Comparison of ENCODE assay signal across 7 cellular contexts in the genomic region with DNA sequence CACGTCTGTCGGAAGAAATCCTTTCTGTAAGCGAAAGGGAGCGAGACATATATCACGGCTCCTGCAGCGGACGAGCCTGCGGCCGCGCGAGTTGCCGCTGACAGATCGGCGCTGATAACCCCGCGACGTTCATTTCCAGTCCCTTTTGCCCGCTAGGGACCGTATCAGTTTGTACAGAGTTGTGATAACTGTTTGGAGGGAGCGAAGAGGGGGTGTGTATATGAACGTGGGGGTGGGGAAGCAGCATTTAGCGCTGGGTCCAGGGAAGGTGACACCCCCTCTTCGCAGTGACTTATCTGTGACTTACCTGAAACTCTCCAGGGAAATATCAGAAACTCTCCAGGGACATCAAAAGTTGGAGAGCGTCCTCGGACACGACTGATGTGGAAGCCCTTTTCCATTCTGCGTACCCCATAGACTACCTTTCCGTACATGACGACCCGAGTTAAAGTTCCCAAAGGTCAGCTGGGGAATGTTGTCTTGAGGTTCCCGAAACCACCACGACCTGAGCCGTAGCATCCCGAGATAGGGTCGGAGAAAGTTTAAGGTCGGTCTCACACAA. TPM values are rescaled to one million over a fixed set of nuclear protein-coding genes. Genes with fewer than 3 reads are reported as not detected.
DNase-seq lines count a peak whose midpoint lies in the region; ATAC-seq and TF ChIP-seq lines count a peak whose summit lies in the region.

No MANE protein-coding gene starts in this region.

- no CpG with 5 or more reads among the region's 36 CpGs for WGBS in trophoblast cell (ENCODE audit: extremely low coverage, insufficient coverage, insufficient read length)

- no peak overlapping the region for H2AK5ac ChIP-seq in trophoblast cell (ENCODE audit: low read length)

- no peak overlapping the region for H4K8ac ChIP-seq in trophoblast cell (ENCODE audit: low read depth, low read length)

- H3K23ac ChIP-seq in trophoblast cell (ENCODE audit: low read length) = no peak overlapping the region

- ATAC-seq in HG02798 (IDR thresholded peaks at IDR 0.05; ENCODE audit: poor library complexity, unreplicated experiment) (no peak), HG02759 (IDR thresholded peaks at IDR 0.05; ENCODE audit: unreplicated experiment) (no peak)

- H2BK12ac ChIP-seq in trophoblast cell (ENCODE audit: low read length) = no peak overlapping the region

- H3K9me3 ChIP-seq in HAP-1 (no peaks in the 10 kb centered on the region), SJCRH30 (replicated peaks) (no peaks in the 10 kb centered on the region), trophoblast cell (ENCODE audit: insufficient read depth, low read depth, low read length) (peaks cover 6% of the 10 kb centered on the region)

- no peak overlapping the region for H3K18ac ChIP-seq in trophoblast cell (ENCODE audit: low read length)

- H2BK120ac ChIP-seq in trophoblast cell (ENCODE audit: insufficient read depth, low read length, poor library complexity) = no peak overlapping the region

- in situ Hi-C loops in HAP-1 (cut with MboI; ENCODE audit: low sequenced_read_pairs) = no loop called here

- H3K9ac ChIP-seq in trophoblast cell (ENCODE audit: low read length) = no peak overlapping the region

- H3K4me3 ChIP-seq in HAP-1 (peak overlapping the region; percentile 47), SJCRH30 (peak overlapping the region; percentile 64), trophoblast cell (ENCODE audit: low read depth, low read length) (peak overlapping the region; percentile 6)

- H3K27me3 ChIP-seq in HAP-1 (ENCODE audit: low read depth) = peaks cover 39% of the 10 kb centered on the region
- no peaks in the 10 kb centered on the region for H3K27me3 ChIP-seq in SJCRH30
- peaks cover 90% of the 10 kb centered on the region for H3K27me3 ChIP-seq in trophoblast cell (ENCODE audit: insufficient read depth, low read length)

- H2AFZ ChIP-seq in trophoblast cell (ENCODE audit: insufficient read depth, low read length, poor library complexity) = no peak overlapping the region

- peaks cover 4% of the 10 kb centered on the region for H3K79me1 ChIP-seq in trophoblast cell (ENCODE audit: low read length)

- no peak for TF ChIP-seq POLR2A in erythroblast (IDR thresholded peaks at IDR 0.05; ENCODE audit: low read length)

- no peak overlapping the region for H3K14ac ChIP-seq in trophoblast cell (ENCODE audit: low read length)

- H3K4me1 ChIP-seq in HAP-1 = no peaks in the 10 kb centered on the region; the same call in 1 of the 2 replicates
- H3K4me1 ChIP-seq in SJCRH30 = no peaks in the 10 kb centered on the region
- peaks cover 26 to 30% of the 10 kb centered on the region in 2 experiments for H3K4me1 ChIP-seq in trophoblast cell (ENCODE audit: control insufficient read depth in 1 of 2, insufficient read depth in 2 of 2, low read length in 2 of 2)

- DNase-seq in HAP-1 (ENCODE audit: low spot score in 2 of 2) = peak; percentile 47 to 50
- DNase-seq in SJCRH30 = peak; percentile 4 to 18
- DNase-seq in erythroblast (lab: John Stamatoyannopoulos, UW) = peak; percentile 39 to 59
- DNase-seq in trophoblast cell = peak; percentile 70 to 74
- no peak for DNase-seq in GM19240 (ENCODE audit: insufficient read length, low spot score)

- H3K79me2 ChIP-seq in trophoblast cell (ENCODE audit: control insufficient read depth, insufficient read depth, low read length, poor library complexity) = no peaks in the 10 kb centered on the region

- H3K4me2 ChIP-seq in trophoblast cell (ENCODE audit: low read length) = peak overlapping the region; percentile 84

- no peak overlapping the region for H2BK5ac ChIP-seq in trophoblast cell (ENCODE audit: low read depth, low read length, poor library complexity)

- H3K36me3 ChIP-seq in HAP-1 (replicated peaks) (no peaks in the 10 kb centered on the region), SJCRH30 (no peaks in the 10 kb centered on the region), trophoblast cell (ENCODE audit: control insufficient read depth in 1 of 2, insufficient read depth in 2 of 2, low read length in 2 of 2) (no peaks in the 10 kb centered on the region)

- no peak overlapping the region for H3K4ac ChIP-seq in trophoblast cell (ENCODE audit: low read depth, low read length)

- H3K27ac ChIP-seq in SJCRH30 (no peak overlapping the region), trophoblast cell (ENCODE audit: low read depth, low read length) (no peak overlapping the region)

- no peak overlapping the region for H4K91ac ChIP-seq in trophoblast cell (ENCODE audit: low read depth, low read length)

- no peak overlapping the region for H4K12ac ChIP-seq in trophoblast cell (ENCODE audit: low read depth, low read length)

RNA-seq across cellular contexts. Expression of gene GATA6, which starts 0.9 kb away (rescaled TPM):
- 0.69 and 1.1 TPM in 2 replicates for total RNA-seq in SJCRH30 (2014; rRNA removed; shearing (Covaris generic))
- polyA plus RNA-seq in trophoblast cell (2013) = 1.7 and 1.9 TPM in 2 replicates

Comparison
In these comparisons a context has a peak if more than half of its experiments do, and no peak if none do; other contexts are left out.
1. H3K4me3 ChIP-seq: peak in every context shown above with its lines; median percentile 64 in SJCRH30; 47 in HAP-1; 6 in trophoblast cell.